32 cellular contexts compared by ENCODE assay signal in the genomic region with DNA sequence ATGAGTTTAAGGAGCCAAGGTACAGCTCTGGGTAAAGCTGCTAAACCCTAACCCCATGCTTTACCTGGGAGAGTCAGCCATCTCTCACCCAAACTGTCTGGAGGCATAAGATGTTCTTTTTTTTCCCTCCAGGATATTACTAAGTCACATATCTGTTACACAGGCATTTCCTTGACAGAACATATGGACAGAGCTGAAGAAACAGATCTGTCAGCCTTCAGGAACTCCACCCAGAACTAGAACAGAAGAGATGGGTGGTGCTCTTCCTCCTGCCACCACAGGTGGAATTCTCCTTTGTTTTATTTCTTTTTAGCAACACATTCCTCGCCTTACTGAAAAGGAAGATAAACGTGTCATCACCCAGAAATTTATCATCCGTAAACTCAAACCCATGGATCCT. TPM values are rescaled to one million over a fixed set of nuclear protein-coding genes. Genes with fewer than 3 reads are reported as not detected.
DNase-seq lines count a peak whose midpoint lies in the region; ATAC-seq, FAIRE-seq and TF ChIP-seq lines count a peak whose summit lies in the region.
"Had no signal": no experiment of that assay in that cellular context is flagged by ENCODE, and none has a peak within 500 bp of the region (broad histone marks: within the 10 kb centered on the region; RNA-seq: fewer than 3 reads in every experiment).

No MANE protein-coding gene starts in this region.

- H3K36me3 ChIP-seq in bronchial epithelial cell (ENCODE audit: control insufficient read depth, insufficient read depth, low read length) (no peaks in the 10 kb centered on the region), mucosa of descending colon (ENCODE audit: low read depth) (no peaks in the 10 kb centered on the region), OCI-LY7 (ENCODE audit: insufficient read depth, low read length) (no peaks in the 10 kb centered on the region), HAP-1 (replicated peaks) (no peaks in the 10 kb centered on the region)
- H3K36me3 ChIP-seq: pancreas, upper lobe of right lung had no signal

- H3K4me3 ChIP-seq in bronchial epithelial cell (ENCODE audit: low read depth, low read length) (no peak overlapping the region), mucosa of descending colon (no peak overlapping the region), OCI-LY7 (ENCODE audit: low read depth, low read length, poor library complexity, severe bottlenecking) (no peak overlapping the region), HAP-1 (no peak overlapping the region)
- H3K4me3 ChIP-seq: pancreas, skin epidermis, upper lobe of right lung had no signal

- DNase-seq in activated CD4-positive, alpha-beta memory T cell treated with anti-CD3 and anti-CD28 coated beads for 36 hours, result no peak
- DNase-seq in activated CD4-positive, alpha-beta memory T cell treated with anti-CD3 and anti-CD28 coated beads, Interleukin-2, amount 10 ng/mL, durations not matched to agents 7 days and 5 days, result no peak
- peak; percentile 23 for DNase-seq in HT1080 (ENCODE audit: low read depth)
- DNase-seq in bronchial epithelial cell (ENCODE audit: low read depth), result peak; percentile 79
- no peak for DNase-seq in mucosa of descending colon
- DNase-seq in OCI-LY7 (ENCODE audit: low spot score), result no peak
- no peak for DNase-seq in HAP-1 (ENCODE audit: low spot score in 2 of 2)
- DNase-seq in NCI-H69 (lab: John Stamatoyannopoulos, UW), result no peak
- DNase-seq: activated CD4-positive, alpha-beta T cell treated with anti-CD3 and anti-CD28 coated beads, Interleukin-2, amount 10 ng/mL, durations not matched to agents 24 days and 14 days; activated CD8-positive, alpha-beta memory T cell treated with anti-CD3 and anti-CD28 coated beads, Interleukin-2, amount 10 ng/mL, durations not matched to agents 7 days and 5 days; activated T-cell treated with anti-CD3 and anti-CD28 coated beads, Interleukin-2, amount 50 U/mL, for 4 hours; cerebellar nuclear complex; H9; MM.1S; natural killer cell; NCI-H1417; NCI-H2029; NCI-H510A treated with DMSO at 0.1 percent for 48 hours; SIG-M5; stimulated activated naive B cell treated with anti-CD40 and anti-IgM and Interleukin-4, amounts not matched to agents 10 μg/mL and 1 μg/mL and 100 μg/mL, for 72 hours; substantia nigra; T-helper 9 cell; upper lobe of right lung had no signal

- H4K20me1 ChIP-seq in OCI-LY7 (ENCODE audit: insufficient read depth, low read length), result no peaks in the 10 kb centered on the region

- intact Hi-C loops in activated CD4-positive, alpha-beta memory T cell treated with anti-CD3 and anti-CD28 coated beads for 36 hours (cut with micrococcal nuclease), result no loop called here
- intact Hi-C loops in mucosa of descending colon (cut with DNase I, micrococcal nuclease) (no loop called here), OCI-LY7 (cut with micrococcal nuclease; ENCODE audit: unreplicated experiment) (no loop called here)

- no TSS peak for BruUV-seq in OCI-LY7 (replicated peaks; lab: Mats Ljungman, UMichigan)

- FAIRE-seq in bronchial epithelial cell (lab: Jason Lieb, UNC), result no peak
- FAIRE-seq: G401.6, pancreas had no signal

- TF ChIP-seq CTCF in bronchial epithelial cell (IDR thresholded peaks at IDR 0.05; ENCODE audit: insufficient read depth, low read length, severe bottlenecking) (no peak), mucosa of descending colon (IDR thresholded peaks at IDR 0.05) (no peak), OCI-LY7 (conservative IDR thresholded peaks at IDR 0.05; ENCODE audit: low read length) (no peak)

- no peak overlapping the region for H3K27ac ChIP-seq in OCI-LY7 (ENCODE audit: low read depth, low read length, poor library complexity, severe bottlenecking)
- H3K27ac ChIP-seq: C4-2B, KMS-11, pancreas, skin epidermis, upper lobe of right lung had no signal

- H3K9me3 Mint-ChIP-seq in activated CD4-positive, alpha-beta memory T cell treated with anti-CD3 and anti-CD28 coated beads for 36 hours, result no peaks in the 10 kb centered on the region
- H3K9me3 Mint-ChIP-seq in activated CD4-positive, alpha-beta memory T cell treated with anti-CD3 and anti-CD28 coated beads, Interleukin-2, amount 10 ng/mL, durations not matched to agents 7 days and 5 days, result no peaks in the 10 kb centered on the region
- H3K9me3 Mint-ChIP-seq: activated CD4-positive, alpha-beta T cell treated with anti-CD3 and anti-CD28 coated beads, Interleukin-2, amount 10 ng/mL, durations not matched to agents 24 days and 14 days; activated T-cell treated with anti-CD3 and anti-CD28 coated beads, Interleukin-2, amount 50 U/mL, for 4 hours; H9; mesothelial cell of epicardium; natural killer cell; stimulated activated naive B cell treated with anti-CD40 and anti-IgM and Interleukin-4, amounts not matched to agents 10 μg/mL and 1 μg/mL and 100 μg/mL, for 72 hours had no signal

- H3K9me2 ChIP-seq in OCI-LY7 (ENCODE audit: insufficient read depth, low read length), result no peaks in the 10 kb centered on the region

- H3K4me1 ChIP-seq in mucosa of descending colon (ENCODE audit: low read depth) (peaks cover 3% of the 10 kb centered on the region), OCI-LY7 (ENCODE audit: insufficient read depth, low read length, poor library complexity, severe bottlenecking) (no peaks in the 10 kb centered on the region), HAP-1 (peaks cover 4% of the 10 kb centered on the region)
- H3K4me1 ChIP-seq: upper lobe of right lung had no signal

- H3K9me3 ChIP-seq in mucosa of descending colon (no peaks in the 10 kb centered on the region), OCI-LY7 (ENCODE audit: low read length) (no peaks in the 10 kb centered on the region), HAP-1 (no peaks in the 10 kb centered on the region)
- H3K9me3 ChIP-seq: pancreas, upper lobe of right lung had no signal

- ATAC-seq in mucosa of descending colon, result peak; percentile 65
- ATAC-seq: activated CD8-positive, alpha-beta memory T cell treated with anti-CD3 and anti-CD28 coated beads, Interleukin-2, amount 10 ng/mL, durations not matched to agents 7 days and 5 days; activated T-cell treated with anti-CD3 and anti-CD28 coated beads, Interleukin-2, amount 50 U/mL, for 4 hours; natural killer cell; pancreas; stimulated activated naive B cell treated with anti-CD40 and anti-IgM and Interleukin-4, amounts not matched to agents 10 μg/mL and 1 μg/mL and 100 μg/mL, for 72 hours; upper lobe of right lung had no signal

- no peaks in the 10 kb centered on the region for H3K27me3 Mint-ChIP-seq in activated CD4-positive, alpha-beta memory T cell treated with anti-CD3 and anti-CD28 coated beads for 36 hours
- H3K27me3 Mint-ChIP-seq in activated CD4-positive, alpha-beta memory T cell treated with anti-CD3 and anti-CD28 coated beads, Interleukin-2, amount 10 ng/mL, durations not matched to agents 7 days and 5 days, result no peaks in the 10 kb centered on the region
- H3K27me3 Mint-ChIP-seq: activated CD4-positive, alpha-beta T cell treated with anti-CD3 and anti-CD28 coated beads, Interleukin-2, amount 10 ng/mL, durations not matched to agents 24 days and 14 days; activated CD8-positive, alpha-beta memory T cell treated with anti-CD3 and anti-CD28 coated beads, Interleukin-2, amount 10 ng/mL, durations not matched to agents 7 days and 5 days had no signal

- peak overlapping the region; percentile 14 for H3K27ac Mint-ChIP-seq in activated CD4-positive, alpha-beta memory T cell treated with anti-CD3 and anti-CD28 coated beads for 36 hours
- H3K27ac Mint-ChIP-seq in activated CD4-positive, alpha-beta memory T cell treated with anti-CD3 and anti-CD28 coated beads, Interleukin-2, amount 10 ng/mL, durations not matched to agents 7 days and 5 days, result no peak overlapping the region
- H3K27ac Mint-ChIP-seq: activated CD4-positive, alpha-beta T cell treated with anti-CD3 and anti-CD28 coated beads, Interleukin-2, amount 10 ng/mL, durations not matched to agents 24 days and 14 days; activated CD8-positive, alpha-beta memory T cell treated with anti-CD3 and anti-CD28 coated beads, Interleukin-2, amount 10 ng/mL, durations not matched to agents 7 days and 5 days; mesothelial cell of epicardium; natural killer cell; stimulated activated naive B cell treated with anti-CD40 and anti-IgM and Interleukin-4, amounts not matched to agents 10 μg/mL and 1 μg/mL and 100 μg/mL, for 72 hours had no signal

- H3K4me3 Mint-ChIP-seq in activated CD4-positive, alpha-beta memory T cell treated with anti-CD3 and anti-CD28 coated beads for 36 hours, result no peak overlapping the region
- H3K4me3 Mint-ChIP-seq in activated CD4-positive, alpha-beta memory T cell treated with anti-CD3 and anti-CD28 coated beads, Interleukin-2, amount 10 ng/mL, durations not matched to agents 7 days and 5 days, result no peak overlapping the region
- H3K4me3 Mint-ChIP-seq: activated CD4-positive, alpha-beta T cell treated with anti-CD3 and anti-CD28 coated beads, Interleukin-2, amount 10 ng/mL, durations not matched to agents 24 days and 14 days; activated CD8-positive, alpha-beta memory T cell treated with anti-CD3 and anti-CD28 coated beads, Interleukin-2, amount 10 ng/mL, durations not matched to agents 7 days and 5 days; activated T-cell treated with anti-CD3 and anti-CD28 coated beads, Interleukin-2, amount 50 U/mL, for 4 hours; H9; mesothelial cell of epicardium; natural killer cell; stimulated activated naive B cell treated with anti-CD40 and anti-IgM and Interleukin-4, amounts not matched to agents 10 μg/mL and 1 μg/mL and 100 μg/mL, for 72 hours had no signal

- H3K36me3 Mint-ChIP-seq in activated CD4-positive, alpha-beta memory T cell treated with anti-CD3 and anti-CD28 coated beads for 36 hours, result no peaks in the 10 kb centered on the region
- no peaks in the 10 kb centered on the region for H3K36me3 Mint-ChIP-seq in activated CD4-positive, alpha-beta memory T cell treated with anti-CD3 and anti-CD28 coated beads, Interleukin-2, amount 10 ng/mL, durations not matched to agents 7 days and 5 days (ENCODE audit: low read depth)
- H3K36me3 Mint-ChIP-seq: activated CD8-positive, alpha-beta memory T cell treated with anti-CD3 and anti-CD28 coated beads, Interleukin-2, amount 10 ng/mL, durations not matched to agents 7 days and 5 days; mesothelial cell of epicardium; natural killer cell; stimulated activated naive B cell treated with anti-CD40 and anti-IgM and Interleukin-4, amounts not matched to agents 10 μg/mL and 1 μg/mL and 100 μg/mL, for 72 hours had no signal

- no peak overlapping the region for H2AFZ ChIP-seq in OCI-LY7 (ENCODE audit: low read length)

- in situ Hi-C loops in HAP-1 (cut with MboI; ENCODE audit: low sequenced_read_pairs), result no loop called here

- no peaks in the 10 kb centered on the region for H3K79me2 ChIP-seq in OCI-LY7 (ENCODE audit: insufficient read depth, low read depth, low read length)

- POLR2A ChIA-PET in activated CD4-positive, alpha-beta memory T cell treated with anti-CD3 and anti-CD28 coated beads for 36 hours (lab: Charles Lee), result no interaction called here
- POLR2A ChIA-PET in activated CD4-positive, alpha-beta memory T cell treated with anti-CD3 and anti-CD28 coated beads, Interleukin-2, amount 10 ng/mL, durations not matched to agents 7 days and 5 days (lab: Charles Lee), result interaction anchor here (1.2 kb wide), 1 partner anchor 25 kb away, joined by 3 read pairs; no protein-coding TSS in a partner anchor
- POLR2A ChIA-PET in OCI-LY7 (lab: Charles Lee), result interaction anchor here (1.3 kb wide), 1 partner anchor 12 kb away, joined by 3 read pairs; no protein-coding TSS in a partner anchor

- no peaks in the 10 kb centered on the region for H3K27me3 ChIP-seq in bronchial epithelial cell (ENCODE audit: control insufficient read depth, insufficient read depth, low read length)
- H3K27me3 ChIP-seq in HAP-1 (ENCODE audit: low read depth), result no peaks in the 10 kb centered on the region
- H3K27me3 ChIP-seq: pancreas, upper lobe of right lung had no signal

- no peak overlapping the region for H3K4me2 ChIP-seq in OCI-LY7 (ENCODE audit: low read length)
- H3K4me2 ChIP-seq: KMS-11 had no signal

- CTCF ChIA-PET in activated CD4-positive, alpha-beta memory T cell treated with anti-CD3 and anti-CD28 coated beads for 36 hours (lab: Charles Lee), result interaction anchor here (0.7 to 1.3 kb wide), 2 partner anchors 16 to 35 kb away, joined by 3 to 5 read pairs; no protein-coding TSS in a partner anchor
- CTCF ChIA-PET in activated CD4-positive, alpha-beta memory T cell treated with anti-CD3 and anti-CD28 coated beads, Interleukin-2, amount 10 ng/mL, durations not matched to agents 7 days and 5 days (lab: Charles Lee), result interaction anchor here (1.3 kb wide), 1 partner anchor 38 kb away, joined by 4 read pairs; a partner anchor contains a TSS
- CTCF ChIA-PET in OCI-LY7 (lab: Charles Lee; ENCODE audit: unreplicated experiment), result no interaction called here

- peaks cover 14% of the 10 kb centered on the region for H3K4me1 Mint-ChIP-seq in activated CD4-positive, alpha-beta memory T cell treated with anti-CD3 and anti-CD28 coated beads for 36 hours (ENCODE audit: low read depth)
- peaks cover 16% of the 10 kb centered on the region for H3K4me1 Mint-ChIP-seq in activated CD4-positive, alpha-beta memory T cell treated with anti-CD3 and anti-CD28 coated beads, Interleukin-2, amount 10 ng/mL, durations not matched to agents 7 days and 5 days
- H3K4me1 Mint-ChIP-seq: natural killer cell; stimulated activated naive B cell treated with anti-CD40 and anti-IgM and Interleukin-4, amounts not matched to agents 10 μg/mL and 1 μg/mL and 100 μg/mL, for 72 hours had no signal

RNA-seq across cellular contexts. Expression of a gene that starts 8.7 kb away (rescaled TPM):
- 1 to 10 TPM; 8.1 to 8.5 TPM for total RNA-seq in activated CD4-positive, alpha-beta memory T cell treated with anti-CD3 and anti-CD28 coated beads for 36 hours
- total RNA-seq in activated CD4-positive, alpha-beta memory T cell treated with anti-CD3 and anti-CD28 coated beads, Interleukin-2, amount 10 ng/mL, durations not matched to agents 7 days and 5 days, result 10 to 100 TPM; 13.4 to 15.2 TPM
- not detected in 2 replicates for total RNA-seq in HT1080 (2014; rRNA removed; shearing (Covaris generic))
- not detected in 2 replicates for polyA plus RNA-seq in HT1080 (2015; cell fraction: cytosol; rRNA removed)
- not detected in 2 replicates for polyA plus RNA-seq in HT1080 (2015; cell fraction: nucleus; rRNA removed)
- total RNA-seq in bronchial epithelial cell (0.13 and 0.26 TPM in 2 replicates), mucosa of descending colon (1 to 10 TPM; 1.6 to 3.4 (median 2.4) TPM), OCI-LY7 (2022) (6.8 and 7.8 TPM in 2 replicates)
- 3.0 and 5.0 TPM in 2 replicates for total RNA-seq in OCI-LY7 (2014; rRNA removed; shearing (Covaris generic))
- total RNA-seq: A172 had no signal
- polyA plus RNA-seq: liver had no signal

RNA-seq across cellular contexts. Expression of a gene that starts 15.6 kb away (rescaled TPM):
- total RNA-seq in activated CD4-positive, alpha-beta memory T cell treated with anti-CD3 and anti-CD28 coated beads for 36 hours, result not detected
- not detected for total RNA-seq in activated CD4-positive, alpha-beta memory T cell treated with anti-CD3 and anti-CD28 coated beads, Interleukin-2, amount 10 ng/mL, durations not matched to agents 7 days and 5 days
- not detected in 2 replicates for total RNA-seq in HT1080 (2014; rRNA removed; shearing (Covaris generic))
- 0.72 TPM in 1 of 2 replicates, not detected in the other for polyA plus RNA-seq in HT1080 (2015; cell fraction: cytosol; rRNA removed)
- 0.26 TPM in 1 of 2 replicates, not detected in the other for polyA plus RNA-seq in HT1080 (2015; cell fraction: nucleus; rRNA removed)
- 2.9 and 10.9 TPM in 2 replicates for total RNA-seq in bronchial epithelial cell
- total RNA-seq in mucosa of descending colon, result 10 to 100 TPM; 16.2 to 40.0 (median 27.4) TPM
- total RNA-seq in OCI-LY7 (2014; rRNA removed; shearing (Covaris generic)), result 0.28 TPM in 1 of 2 replicates, not detected in the other
- total RNA-seq in OCI-LY7 (2022), result 0.11 TPM in 1 of 2 replicates, not detected in the other
- total RNA-seq: A172; activated CD4-positive, alpha-beta T cell treated with anti-CD3 and anti-CD28 coated beads, Interleukin-2, amount 10 ng/mL, durations not matched to agents 24 days and 14 days; activated CD8-positive, alpha-beta memory T cell treated with anti-CD3 and anti-CD28 coated beads, Interleukin-2, amount 10 ng/mL, durations not matched to agents 7 days and 5 days; natural killer cell had no signal

RNA-seq across cellular contexts. Expression of a gene that starts 30.0 kb away (rescaled TPM):
- total RNA-seq in activated CD4-positive, alpha-beta memory T cell treated with anti-CD3 and anti-CD28 coated beads for 36 hours, result 10 to 100 TPM; 22.8 to 23.4 TPM
- 10 to 100 TPM; 14.5 to 17.8 TPM for total RNA-seq in activated CD4-positive, alpha-beta memory T cell treated with anti-CD3 and anti-CD28 coated beads, Interleukin-2, amount 10 ng/mL, durations not matched to agents 7 days and 5 days
- total RNA-seq in HT1080 (2014; rRNA removed; shearing (Covaris generic)), result 51.3 and 51.6 TPM in 2 replicates
- polyA plus RNA-seq in HT1080 (2015; cell fraction: cytosol; rRNA removed), result 40.3 and 41.0 TPM in 2 replicates
- 412 and 422 TPM in 2 replicates for polyA plus RNA-seq in HT1080 (2015; cell fraction: nucleus; rRNA removed)
- total RNA-seq in bronchial epithelial cell (18.6 and 25.0 TPM in 2 replicates), mucosa of descending colon (10 to 100 TPM; 54.3 to 95.3 (median 65.4) TPM), OCI-LY7 (2022) (7.9 and 11.5 TPM in 2 replicates)
- total RNA-seq in OCI-LY7 (2014; rRNA removed; shearing (Covaris generic)), result 4.5 and 8.3 TPM in 2 replicates

RNA-seq across cellular contexts. Expression of a gene that starts 38.3 kb away (rescaled TPM):
- 10 to 100 TPM; 31.9 to 37.2 TPM for total RNA-seq in activated CD4-positive, alpha-beta memory T cell treated with anti-CD3 and anti-CD28 coated beads for 36 hours
- total RNA-seq in activated CD4-positive, alpha-beta memory T cell treated with anti-CD3 and anti-CD28 coated beads, Interleukin-2, amount 10 ng/mL, durations not matched to agents 7 days and 5 days, result 10 to 100 TPM; 24.5 to 28.4 TPM
- total RNA-seq in HT1080 (2014; rRNA removed; shearing (Covaris generic)), result 28.8 and 30.4 TPM in 2 replicates
- polyA plus RNA-seq in HT1080 (2015; cell fraction: cytosol; rRNA removed), result 25.4 and 25.8 TPM in 2 replicates
- polyA plus RNA-seq in HT1080 (2015; cell fraction: nucleus; rRNA removed), result 66.9 and 77.4 TPM in 2 replicates
- total RNA-seq in bronchial epithelial cell, result 11.5 and 14.2 TPM in 2 replicates
- total RNA-seq in mucosa of descending colon, result 10 to 100 TPM; 35.9 to 38.2 (median 37.7) TPM
- total RNA-seq in OCI-LY7 (2014; rRNA removed; shearing (Covaris generic)), result 22.6 and 25.0 TPM in 2 replicates
- total RNA-seq in OCI-LY7 (2022), result 27.9 and 28.1 TPM in 2 replicates

RNA-seq across cellular contexts. Expression of a gene that starts 43.5 kb away (rescaled TPM):
- under 1 TPM in 1 of 2 experiments, not detected in 1; 0.05 TPM for total RNA-seq in activated CD4-positive, alpha-beta memory T cell treated with anti-CD3 and anti-CD28 coated beads for 36 hours
- not detected for total RNA-seq in activated CD4-positive, alpha-beta memory T cell treated with anti-CD3 and anti-CD28 coated beads, Interleukin-2, amount 10 ng/mL, durations not matched to agents 7 days and 5 days
- total RNA-seq in HT1080 (2014; rRNA removed; shearing (Covaris generic)), result 0.03 and 0.40 TPM in 2 replicates
- 0.01 and 0.05 TPM in 2 replicates for polyA plus RNA-seq in HT1080 (2015; cell fraction: cytosol; rRNA removed)
- 0.06 and 0.07 TPM in 2 replicates for polyA plus RNA-seq in HT1080 (2015; cell fraction: nucleus; rRNA removed)
- total RNA-seq in bronchial epithelial cell (not detected in 2 replicates), mucosa of descending colon (under 1 TPM; 0.07 to 0.32 (median 0.12) TPM), OCI-LY7 (2022) (not detected in 2 replicates)
- total RNA-seq in OCI-LY7 (2014; rRNA removed; shearing (Covaris generic)), result not detected in 2 replicates
- total RNA-seq: activated CD8-positive, alpha-beta memory T cell treated with anti-CD3 and anti-CD28 coated beads, Interleukin-2, amount 10 ng/mL, durations not matched to agents 7 days and 5 days; glomerular endothelial cell; natural killer cell; upper lobe of right lung had no signal

Comparison
In these comparisons a context has a peak if more than half of its experiments do, and no peak if none do; other contexts are left out.
1. DNase-seq: peak in HT1080 (single experiment) and bronchial epithelial cell (single experiment); none in activated CD4-positive, alpha-beta memory T cell treated with anti-CD3 and anti-CD28 coated beads for 36 hours (single experiment), activated CD4-positive, alpha-beta memory T cell treated with anti-CD3 and anti-CD28 coated beads, Interleukin-2, amount 10 ng/mL, durations not matched to agents 7 days and 5 days (single experiment), mucosa of descending colon (0 of 3), OCI-LY7 (single experiment), HAP-1 (0 of 2) and NCI-H69 (single experiment).